In genomic region chrX:81377329-81377728, GRCh38 we compare ENCODE assay signal across 1 cellular context.
TF ChIP-seq lines count a peak whose summit lies in the region.

No MANE protein-coding gene starts in this region.

TF ChIP-seq in HCT116, 20 proteins besides CTCF, POLR2A, EP300 and RAD21 (continued from another document):
- TF ChIP-seq ATF3 (IDR thresholded peaks at IDR 0.05): no peak
- no peak for TF ChIP-seq ELF1 (IDR thresholded peaks at IDR 0.05; ENCODE audit: borderline replicate concordance, low read depth)
- TF ChIP-seq JUND (IDR thresholded peaks at IDR 0.05): no peak
- TF ChIP-seq REST (IDR thresholded peaks at IDR 0.05; ENCODE audit: low read depth): no peak
- no peak for TF ChIP-seq MAX (IDR thresholded peaks at IDR 0.05)
- no peak for TF ChIP-seq POLR2AphosphoS5 (IDR thresholded peaks at IDR 0.05; ENCODE audit: low read depth, low read length)
- TF ChIP-seq CBX3 (IDR thresholded peaks at IDR 0.05; ENCODE audit: low read depth): no peak
- TF ChIP-seq EZH2 (IDR thresholded peaks at IDR 0.05): no peak
- TF ChIP-seq ZNF274 (IDR thresholded peaks at IDR 0.05; ENCODE audit: low read depth, low read length): no peak
- no peak for TF ChIP-seq EZH2phosphoT487 (IDR thresholded peaks at IDR 0.05; ENCODE audit: borderline replicate concordance)
- no peak for TF ChIP-seq SRF (IDR thresholded peaks at IDR 0.05; ENCODE audit: low read depth)
- no peak for TF ChIP-seq ZBTB33 (IDR thresholded peaks at IDR 0.05; ENCODE audit: extremely low read depth, insufficient replicate concordance, low read length)
